ENCODE assay signal across 20 cellular contexts in genomic region chr16:85655216-85656129, GRCh38. TPM values are rescaled to one million over a fixed set of nuclear protein-coding genes. Genes with fewer than 3 reads are reported as not detected.
DNase-seq lines count a peak whose midpoint lies in the region; ATAC-seq, FAIRE-seq and TF ChIP-seq lines count a peak whose summit lies in the region.
"Had no signal": no experiment of that assay in that cellular context is flagged by ENCODE, and none has a peak within 500 bp of the region (broad histone marks: within the 10 kb centered on the region; RNA-seq: fewer than 3 reads in every experiment).

No MANE protein-coding gene starts in this region.

- TF ChIP-seq CTCF in left ventricle myocardium inferior (IDR thresholded peaks at IDR 0.05; ENCODE audit: borderline replicate concordance) (no peak), WTC11 (IDR thresholded peaks at IDR 0.05) (no peak), kidney (IDR thresholded peaks at IDR 0.05; ENCODE audit: borderline replicate concordance, extremely low read depth, insufficient read depth) (no peak)

- H3K4me1 Mint-ChIP-seq in WTC11 = no peaks in the 10 kb centered on the region
- H3K4me1 Mint-ChIP-seq in stimulated activated effector memory CD8-positive, alpha-beta T cell treated with anti-CD3 and anti-CD28 coated beads, Interleukin-12 subunit alpha, Interleukin-12 subunit beta, amount 100 ng/mL, for 72 hours = peaks cover 11% of the 10 kb centered on the region
- H3K4me1 Mint-ChIP-seq: CD14-positive monocyte had no signal

- DNase-seq in Right ventricle myocardium superior = peak; percentile 26
- DNase-seq in left ventricle myocardium inferior = no peak
- DNase-seq in WTC11 (ENCODE audit: low spot score) = no peak
- DNase-seq in kidney = peak; percentile 71
- DNase-seq in stimulated activated effector memory CD8-positive, alpha-beta T cell treated with anti-CD3 and anti-CD28 coated beads, Interleukin-12 subunit alpha, Interleukin-12 subunit beta, amount 100 ng/mL, for 72 hours (ENCODE audit: low spot score in 2 of 2) = no peak
- DNase-seq in G401 (ENCODE audit: low spot score) = no peak
- no peak for DNase-seq in activated effector memory CD4-positive, alpha-beta T cell treated with Interleukin-2 at 50 U/mL for 16 hours
- DNase-seq in GM19239 (ENCODE audit: insufficient read length, low spot score) = no peak
- DNase-seq: DMS79 treated with DMSO at 0.1 percent for 48 hours, Kasumi-1, NCI-H1694 treated with DMSO at 0.1 percent for 48 hours, NCI-H2081 treated with DMSO at 0.1 percent for 48 hours, NCI-H2171 treated with DMSO at 0.1 percent for 48 hours, NCI-H524 treated with DMSO at 0.1 percent for 48 hours, SHP77 had no signal

- H3K27ac Mint-ChIP-seq in WTC11 = peak overlapping the region; percentile 79
- peak overlapping the region; percentile 43 for H3K27ac Mint-ChIP-seq in stimulated activated effector memory CD8-positive, alpha-beta T cell treated with anti-CD3 and anti-CD28 coated beads, Interleukin-12 subunit alpha, Interleukin-12 subunit beta, amount 100 ng/mL, for 72 hours
- H3K27ac Mint-ChIP-seq: CD14-positive monocyte had no signal

- H3K9me3 ChIP-seq in left ventricle myocardium inferior (replicated peaks) (no peaks in the 10 kb centered on the region), kidney (ENCODE audit: control insufficient read depth in 1 of 2, low read length in 2 of 2) (no peaks in the 10 kb centered on the region)

- no peak for ATAC-seq in Right ventricle myocardium superior (ENCODE audit: poor library complexity)
- ATAC-seq in WTC11 = no peak
- no peak for ATAC-seq in stimulated activated effector memory CD8-positive, alpha-beta T cell treated with anti-CD3 and anti-CD28 coated beads, Interleukin-12 subunit alpha, Interleukin-12 subunit beta, amount 100 ng/mL, for 72 hours
- ATAC-seq: GM12878 had no signal

- in situ Hi-C loops in G401 (cut with HindIII; ENCODE audit: low sequenced_read_pairs) = no loop called here

- H3K4me1 ChIP-seq in left ventricle myocardium inferior (peaks cover 50% of the 10 kb centered on the region), kidney (ENCODE audit: control insufficient read depth in 1 of 2, insufficient read depth in 1 of 2, low read depth in 1 of 2, low read length in 2 of 2) (peaks cover 3 to 26% of the 10 kb centered on the region in 2 donors)

- no peak overlapping the region for H3K4me3 ChIP-seq in left ventricle myocardium inferior
- H3K4me3 ChIP-seq in kidney (ENCODE audit: low read length in 2 of 2) = no peak overlapping the region
- H3K4me3 ChIP-seq: GM12878 had no signal

- H3K27me3 ChIP-seq in left ventricle myocardium inferior (ENCODE audit: low read depth) = no peaks in the 10 kb centered on the region

- POLR2A ChIA-PET in WTC11 (lab: Charles Lee) = no interaction called here

- FAIRE-seq in kidney (lab: Jason Lieb, UNC) (no peak), GM19239 (lab: Jason Lieb, UNC) (no peak)
- FAIRE-seq: D721Med, GM12878, H54 had no signal

- CTCF ChIA-PET in WTC11 (lab: Charles Lee) = interaction anchor here (1.2 to 1.3 kb wide), 2 partner anchors 18 to 62 kb away, joined by 3 to 4 read pairs; no protein-coding TSS in a partner anchor

- H3K9me3 Mint-ChIP-seq in WTC11 = no peaks in the 10 kb centered on the region
- H3K9me3 Mint-ChIP-seq in stimulated activated effector memory CD8-positive, alpha-beta T cell treated with anti-CD3 and anti-CD28 coated beads, Interleukin-12 subunit alpha, Interleukin-12 subunit beta, amount 100 ng/mL, for 72 hours = no peaks in the 10 kb centered on the region
- H3K9me3 Mint-ChIP-seq: CD14-positive monocyte had no signal

- H3K27ac ChIP-seq in left ventricle myocardium inferior (replicated peaks) (no peak overlapping the region), kidney (ENCODE audit: low read depth in 2 of 2, low read length in 2 of 2) (no peak overlapping the region)

- peaks cover 24% of the 10 kb centered on the region for H3K36me3 Mint-ChIP-seq in WTC11
- peaks cover 51% of the 10 kb centered on the region for H3K36me3 Mint-ChIP-seq in stimulated activated effector memory CD8-positive, alpha-beta T cell treated with anti-CD3 and anti-CD28 coated beads, Interleukin-12 subunit alpha, Interleukin-12 subunit beta, amount 100 ng/mL, for 72 hours

- no peak overlapping the region for H3K9ac ChIP-seq in kidney (ENCODE audit: low read length in 2 of 2)

- no peaks in the 10 kb centered on the region for H3K27me3 Mint-ChIP-seq in WTC11 (ENCODE audit: low read depth)
- H3K27me3 Mint-ChIP-seq: B cell had no signal

- intact Hi-C loops in Right ventricle myocardium superior (cut with DNase I) = loop anchor here (10.0 kb wide), 1 partner anchor 59 kb away; no protein-coding TSS in a partner anchor
- intact Hi-C loops in left ventricle myocardium inferior (cut with micrococcal nuclease) = no loop called here
- intact Hi-C loops in kidney (cut with DNase I) = no loop called here

- H3K4me3 Mint-ChIP-seq in WTC11 = no peak overlapping the region
- no peak overlapping the region for H3K4me3 Mint-ChIP-seq in stimulated activated effector memory CD8-positive, alpha-beta T cell treated with anti-CD3 and anti-CD28 coated beads, Interleukin-12 subunit alpha, Interleukin-12 subunit beta, amount 100 ng/mL, for 72 hours
- H3K4me3 Mint-ChIP-seq: B cell, CD14-positive monocyte had no signal

- H3K36me3 ChIP-seq in left ventricle myocardium inferior (peaks cover 49% of the 10 kb centered on the region), kidney (ENCODE audit: control insufficient read depth in 1 of 2, insufficient read depth in 2 of 2, low read length in 2 of 2) (peaks cover 24 to 44% of the 10 kb centered on the region in 2 donors)

TF ChIP-seq in WTC11, 78 proteins besides CTCF, POLR2A, EP300 and RAD21:
- peak; percentile 40 for TF ChIP-seq PRDM15 (CRISPR knock-in tag; IDR thresholded peaks at IDR 0.05)
- TF ChIP-seq IRF1 (CRISPR knock-in tag; IDR thresholded peaks at IDR 0.05) = no peak

RNA-seq across cellular contexts. Expression of gene GINS2, which starts 33.3 kb away (rescaled TPM):
- total RNA-seq in Right ventricle myocardium superior (0.81 TPM), left ventricle myocardium inferior (0.44 TPM), WTC11 (2021) (35.5 to 38.4 TPM (median 38.0 TPM) in 3 replicates), kidney (0.88 TPM)
- 0.97 TPM for polyA plus RNA-seq in kidney (ENCODE audit: insufficient read depth, low read depth, low replicate concordance)
- total RNA-seq in G401 (2014; rRNA removed; shearing (Covaris generic)) = 47.8 and 48.9 TPM in 2 replicates

RNA-seq across cellular contexts. Expression of gene GSE1, which starts 42.4 kb away (rescaled TPM):
- total RNA-seq in Right ventricle myocardium superior (30.3 TPM), left ventricle myocardium inferior (34.2 TPM), WTC11 (2021) (91.0 to 124 TPM (median 93.8 TPM) in 3 replicates), kidney (92.8 TPM)
- polyA plus RNA-seq in kidney (ENCODE audit: insufficient read depth, low read depth, low replicate concordance) = 9.5 TPM
- total RNA-seq in G401 (2014; rRNA removed; shearing (Covaris generic)) = 22.8 and 35.6 TPM in 2 replicates

Comparison
In these comparisons a context has a peak if more than half of its experiments do, and no peak if none do; other contexts are left out.
1. DNase-seq: peak in Right ventricle myocardium superior (single experiment) and kidney (single experiment); none in left ventricle myocardium inferior (single experiment), WTC11 (single experiment), stimulated activated effector memory CD8-positive, alpha-beta T cell treated with anti-CD3 and anti-CD28 coated beads, Interleukin-12 subunit alpha, Interleukin-12 subunit beta, amount 100 ng/mL, for 72 hours (0 of 2), G401 (single experiment), activated effector memory CD4-positive, alpha-beta T cell treated with Interleukin-2 at 50 U/mL for 16 hours (single experiment) and GM19239 (single experiment).
2. RNA of gene GINS2, which starts 33.3 kb away (total RNA-seq): 47.8 to 48.9 TPM in G401 and 35.5 to 38.4 TPM in WTC11; 0.88 TPM in kidney (single experiment), 0.81 TPM in Right ventricle myocardium superior (single experiment) and 0.44 TPM in left ventricle myocardium inferior (single experiment); every median in the first group is over 10 times any median in the second.